Comparison of ENCODE assay signal across 24 cellular contexts in genomic region chr1:89900791-89901708, GRCh38.
A peak's percentile ranks its signal among the peaks of the same experiment; 100 is the strongest.
DNase-seq lines count a peak whose midpoint lies in the region; ATAC-seq, FAIRE-seq and TF ChIP-seq lines count a peak whose summit lies in the region.
"Had no signal": no experiment of that assay in that cellular context is flagged by ENCODE, and none has a peak within 500 bp of the region (broad histone marks: within the 10 kb centered on the region; RNA-seq: fewer than 3 reads in every experiment).

No MANE protein-coding gene starts in this region.

- TF ChIP-seq POLR2A in K562 (conservative IDR thresholded peaks at IDR 0.05) = no peak

- WGBS in K562 (ENCODE audit: insufficient coverage, low coverage, missing lambda C conversion rate) = 26% methylated on average over 6 of the region's 6 CpGs
- WGBS in trophoblast cell (ENCODE audit: extremely low coverage, insufficient coverage, insufficient read length) = no CpG with 5 or more reads among the region's 6 CpGs

- H4K8ac ChIP-seq in trophoblast cell (ENCODE audit: low read depth, low read length) = no peak overlapping the region

- H3K27me3 ChIP-seq in GM23338 (ENCODE audit: insufficient read depth) = no peaks in the 10 kb centered on the region
- no peaks in the 10 kb centered on the region for H3K27me3 ChIP-seq in K562 (ENCODE audit: control insufficient read depth in 2 of 2, insufficient read depth in 2 of 2, low read length in 2 of 2)
- H3K27me3 ChIP-seq in trophoblast cell (ENCODE audit: insufficient read depth, low read length) = no peaks in the 10 kb centered on the region
- H3K27me3 ChIP-seq: body of pancreas, ovary, right atrium auricular region had no signal

- CTCF ChIA-PET in K562 (lab: Yijun Ruan, JAX; ENCODE audit: low intra/inter-chr PET ratio) = no interaction called here

- H4K20me1 ChIP-seq in GM23338 (replicated peaks; ENCODE audit: insufficient read depth) (no peaks in the 10 kb centered on the region), K562 (replicated peaks; ENCODE audit: control insufficient read depth, insufficient read depth, low read length) (no peaks in the 10 kb centered on the region)

- FAIRE-seq in K562 (lab: Jason Lieb, UNC) = peak; percentile 82
- FAIRE-seq: G401.6 had no signal

- in situ Hi-C loops in K562 (cut with MboI) (no loop called here), KBM-7 (cut with MboI; ENCODE audit: low pct_unique_long_range_greater_than_20kb, low sequenced_read_pairs) (no loop called here)

- TF ChIP-seq RAD21 in K562 (CRISPR knock-in tag; conservative IDR thresholded peaks at IDR 0.05 in 1 of 2, IDR thresholded peaks at IDR 0.05 in 1 of 2) = no peak

- H3K4me3 Mint-ChIP-seq in GM23338 = no peak overlapping the region
- no peak overlapping the region for H3K4me3 Mint-ChIP-seq in nephron progenitor cell
- H3K4me3 Mint-ChIP-seq: naive thymus-derived CD8-positive, alpha-beta T cell; type B pancreatic cell had no signal

- 0 out of 2 replicates have a peak, but pooled peaks cover 7% of the 10 kb centered on the region for H3F3A ChIP-seq in GM23338 (replicated peaks; ENCODE audit: low read depth)

- no peak overlapping the region for H4K12ac ChIP-seq in trophoblast cell (ENCODE audit: low read depth, low read length)

- no peak overlapping the region for H3K27ac ChIP-seq in GM23338 (ENCODE audit: low read depth)
- H3K27ac ChIP-seq in K562 (ENCODE audit: extremely low read depth, low read depth, low read length) = peak overlapping the region; percentile 85
- H3K27ac ChIP-seq in trophoblast cell (ENCODE audit: low read depth, low read length) = no peak overlapping the region
- H3K27ac ChIP-seq: body of pancreas, ovary, right atrium auricular region, WERI-Rb-1 had no signal

- peaks cover 7% of the 10 kb centered on the region for H3K79me1 ChIP-seq in trophoblast cell (ENCODE audit: low read length)

- BruUV-seq in K562 (replicated peaks; lab: Mats Ljungman, UMichigan) = no TSS peak

- POLR2A ChIA-PET in K562 (lab: Yijun Ruan, JAX) = interaction anchor here (1.2 to 1.5 kb wide), 2 partner anchors 12 to 23 kb away, joined by 3 read pairs; no protein-coding TSS in a partner anchor

- intact Hi-C loops in K562 (cut with micrococcal nuclease) = loop anchor here (5.0 kb wide), 1 partner anchor 86 kb away; no protein-coding TSS in a partner anchor

- no peaks in the 10 kb centered on the region; the same call in 2 of the 3 replicates for H3K36me3 Mint-ChIP-seq in GM23338 (ENCODE audit: low read depth)
- H3K36me3 Mint-ChIP-seq in nephron progenitor cell (ENCODE audit: low read depth) = peaks cover 8% of the 10 kb centered on the region

- TF ChIP-seq CTCF in GM23338 (conservative IDR thresholded peaks at IDR 0.05; ENCODE audit: low read depth in 2 of 2) (no peak), K562 (IDR thresholded peaks at IDR 0.05 in 2 of 3, conservative IDR thresholded peaks at IDR 0.05 in 1 of 3; ENCODE audit: insufficient read depth in 2 of 3, low read depth in 1 of 3, low read length in 3 of 3) (no peak), nephron progenitor cell (IDR thresholded peaks at IDR 0.05) (no peak)

- no peak overlapping the region for H3K4me3 ChIP-seq in GM23338
- no peak overlapping the region for H3K4me3 ChIP-seq in K562
- no peak overlapping the region for H3K4me3 ChIP-seq in trophoblast cell (ENCODE audit: low read depth, low read length)
- H3K4me3 ChIP-seq: body of pancreas, HAP-1, ovary, right atrium auricular region had no signal

- H3K4ac ChIP-seq in trophoblast cell (ENCODE audit: low read depth, low read length) = no peak overlapping the region

- peak; percentile 26 for DNase-seq in NCI-H510A treated with DMSO at 0.1 percent for 48 hours (lab: John Stamatoyannopoulos, UW)
- DNase-seq in NCI-H510A (lab: John Stamatoyannopoulos, UW) = no peak
- no peak for DNase-seq in GM23338 (ENCODE audit: low spot score)
- DNase-seq in K562 (ENCODE audit: extremely low read depth in 1 of 4, low spot score in 3 of 4) = peak in 2 of 4 experiments; percentile 52 to 83
- DNase-seq in nephron progenitor cell = no peak
- DNase-seq in trophoblast cell = no peak
- DNase-seq in T-helper 9 cell = no peak
- no peak for DNase-seq in KBM-7
- DNase-seq: 8988T; activated CD4-positive, alpha-beta T cell treated with anti-CD3 and anti-CD28 coated beads, Interleukin-2, amount 50 U/mL, for 4 hours; activated CD8-positive, alpha-beta memory T cell treated with anti-CD3 and anti-CD28 coated beads, Interleukin-2, amount 50 U/mL, for 48 hours; activated effector memory CD4-positive, alpha-beta T cell treated with Interleukin-2 at 50 U/mL for 16 hours; AML-193; body of pancreas; effector memory CD4-positive, alpha-beta T cell; naive thymus-derived CD8-positive, alpha-beta T cell; NCI-H2227 treated with DMSO at 0.1 percent for 48 hours; NCI-H82; ovary; WERI-Rb-1 had no signal

- ATAC-seq in GM23338 (no peak), K562 (peak; percentile 32)
- ATAC-seq: body of pancreas; naive thymus-derived CD8-positive, alpha-beta T cell had no signal

- H3K27ac Mint-ChIP-seq in GM23338 (peak overlapping the region; percentile 20; the same call in 1 of the 2 replicates), nephron progenitor cell (peak overlapping the region; percentile 77)
- H3K27ac Mint-ChIP-seq: type B pancreatic cell had no signal

- no peak overlapping the region for H2BK5ac ChIP-seq in trophoblast cell (ENCODE audit: low read depth, low read length, poor library complexity)

- no peak overlapping the region for H3K23ac ChIP-seq in trophoblast cell (ENCODE audit: low read length)

- H3K36me3 ChIP-seq in GM23338 (ENCODE audit: insufficient read depth) = no peaks in the 10 kb centered on the region; the same call in 1 of the 2 replicates
- H3K36me3 ChIP-seq in K562 (ENCODE audit: control insufficient read depth, insufficient read depth, low read length) = peaks cover 22% of the 10 kb centered on the region
- peaks cover 0 to 2% of the 10 kb centered on the region in 2 experiments for H3K36me3 ChIP-seq in trophoblast cell (ENCODE audit: control insufficient read depth in 1 of 2, insufficient read depth in 2 of 2, low read length in 2 of 2)
- H3K36me3 ChIP-seq: ovary, right atrium auricular region, WERI-Rb-1 had no signal

- no peaks in the 10 kb centered on the region for H3K9me2 ChIP-seq in GM23338 (ENCODE audit: insufficient read depth)

- H3K4me2 ChIP-seq in GM23338 = no peak overlapping the region
- peak overlapping the region; percentile 63 for H3K4me2 ChIP-seq in K562 (ENCODE audit: insufficient read depth, low read length)
- no peak overlapping the region for H3K4me2 ChIP-seq in trophoblast cell (ENCODE audit: low read length)

- no peak overlapping the region for H2BK12ac ChIP-seq in trophoblast cell (ENCODE audit: low read length)

- no peak overlapping the region for H4K91ac ChIP-seq in trophoblast cell (ENCODE audit: low read depth, low read length)

- H3K4me1 ChIP-seq in GM23338 (ENCODE audit: insufficient read depth) (peaks cover 41% of the 10 kb centered on the region), K562 (replicated peaks in 1 of 2; ENCODE audit: control insufficient read depth in 2 of 2, insufficient read depth in 2 of 2, low read length in 2 of 2) (peaks cover 35 to 97% of the 10 kb centered on the region in 2 experiments), trophoblast cell (ENCODE audit: control insufficient read depth in 1 of 2, insufficient read depth in 2 of 2, low read length in 2 of 2) (peaks cover 5 to 13% of the 10 kb centered on the region in 2 experiments)

- H3K9me3 Mint-ChIP-seq in GM23338 (no peaks in the 10 kb centered on the region), nephron progenitor cell (no peaks in the 10 kb centered on the region)
- H3K9me3 Mint-ChIP-seq: naive thymus-derived CD8-positive, alpha-beta T cell; type B pancreatic cell had no signal

- H3K9me3 ChIP-seq in K562 (replicated peaks; ENCODE audit: control insufficient read depth, insufficient read depth, low read depth, low read length) (no peaks in the 10 kb centered on the region), trophoblast cell (ENCODE audit: insufficient read depth, low read depth, low read length) (no peaks in the 10 kb centered on the region)
- H3K9me3 ChIP-seq: body of pancreas, HAP-1, ovary, right atrium auricular region had no signal

- peak overlapping the region; percentile 72; a peak in 3 of 4 replicates for H3K9ac ChIP-seq in K562 (ENCODE audit: insufficient read depth in 1 of 2, low read depth in 2 of 2, low read length in 2 of 2)
- H3K9ac ChIP-seq in trophoblast cell (ENCODE audit: low read length) = no peak overlapping the region

- no peaks in the 10 kb centered on the region for H3K9me1 ChIP-seq in K562 (ENCODE audit: control insufficient read depth, insufficient read depth, low read length)

- H3K27me3 Mint-ChIP-seq in GM23338 (ENCODE audit: insufficient read depth, low read depth, poor library complexity) = peaks cover 10% of the 10 kb centered on the region
- H3K27me3 Mint-ChIP-seq in nephron progenitor cell (ENCODE audit: low read depth, poor library complexity) = no peaks in the 10 kb centered on the region
- H3K27me3 Mint-ChIP-seq: naive thymus-derived CD8-positive, alpha-beta T cell; type B pancreatic cell had no signal

- no peak overlapping the region for H2AK5ac ChIP-seq in trophoblast cell (ENCODE audit: low read length)

- H3K18ac ChIP-seq in trophoblast cell (ENCODE audit: low read length) = no peak overlapping the region

- H3K14ac ChIP-seq in trophoblast cell (ENCODE audit: low read length) = no peak overlapping the region

- H3K79me2 ChIP-seq in GM23338 (replicated peaks; ENCODE audit: insufficient read depth) (peaks cover 51% of the 10 kb centered on the region), K562 (ENCODE audit: control insufficient read depth, insufficient read depth, low read length) (peaks cover 93% of the 10 kb centered on the region), trophoblast cell (ENCODE audit: control insufficient read depth, insufficient read depth, low read length, poor library complexity) (no peaks in the 10 kb centered on the region)

- peaks cover 78% of the 10 kb centered on the region for H3K4me1 Mint-ChIP-seq in GM23338
- peaks cover 84% of the 10 kb centered on the region for H3K4me1 Mint-ChIP-seq in nephron progenitor cell

- TF ChIP-seq EP300 in K562 (IDR thresholded peaks at IDR 0.05; ENCODE audit: low read length) = peak; percentile 66; the same call in 1 of the 2 replicates

- H2BK120ac ChIP-seq in trophoblast cell (ENCODE audit: insufficient read depth, low read length, poor library complexity) = no peak overlapping the region

- H2AFZ ChIP-seq in GM23338 = no peak overlapping the region
- no peak overlapping the region for H2AFZ ChIP-seq in K562 (ENCODE audit: low read depth, low read length)
- H2AFZ ChIP-seq in trophoblast cell (ENCODE audit: insufficient read depth, low read length, poor library complexity) = no peak overlapping the region
